Comparison of ENCODE assay signal across 1 cellular context in genomic region chr5:180027449-180028089, GRCh38.
TF ChIP-seq lines count a peak whose summit lies in the region.

No MANE protein-coding gene starts in this region.

TF ChIP-seq in HEK293, 187 proteins besides CTCF, POLR2A, EP300 and RAD21:
- TF ChIP-seq ZBTB17 (tag by site-specific recombination; IDR thresholded peaks at IDR 0.05), result peak; percentile 72
- no peak for TF ChIP-seq ZNF146 (tag by site-specific recombination; IDR thresholded peaks at IDR 0.05)
